ENCODE assay signal across 9 cellular contexts in genomic region chr13:45046445-45046844, GRCh38. TPM values are rescaled to one million over a fixed set of nuclear protein-coding genes. Genes with fewer than 3 reads are reported as not detected.
DNase-seq lines count a peak whose midpoint lies in the region; ATAC-seq and TF ChIP-seq lines count a peak whose summit lies in the region.
"Had no signal": no experiment of that assay in that cellular context is flagged by ENCODE, and none has a peak within 500 bp of the region (broad histone marks: within the 10 kb centered on the region; RNA-seq: fewer than 3 reads in every experiment).

No MANE protein-coding gene starts in this region.

- H3K27me3 Mint-ChIP-seq in activated T-cell treated with anti-CD3 and anti-CD28 coated beads, Interleukin-2, amount 50 U/mL, for 4 hours (ENCODE audit: low read depth) = peaks cover 20% of the 10 kb centered on the region
- peaks cover 12% of the 10 kb centered on the region for H3K27me3 Mint-ChIP-seq in activated T-helper 17 cell treated with anti-CD3 and anti-CD28 coated beads, Interleukin-2, amount 50 U/mL, for 72 hours
- H3K27me3 Mint-ChIP-seq in stimulated activated naive B cell treated with anti-CD40 and anti-IgM and Interleukin-4, amounts not matched to agents 10 μg/mL and 1 μg/mL and 100 μg/mL, for 72 hours = peaks cover 13 to 19% of the 10 kb centered on the region in 2 donors

- no peaks in the 10 kb centered on the region for H3K9me3 ChIP-seq in iPS-18a (ENCODE audit: control insufficient read depth, low read depth, low read length)

- whole genome bisulfite sequencing in lower leg skin, 2 donors = 76 to 77% methylated on average over 4 of the region's 4 CpGs

- H3K9me3 Mint-ChIP-seq in activated T-cell treated with anti-CD3 and anti-CD28 coated beads, Interleukin-2, amount 50 U/mL, for 4 hours = no peaks in the 10 kb centered on the region
- H3K9me3 Mint-ChIP-seq in activated T-helper 17 cell treated with anti-CD3 and anti-CD28 coated beads, Interleukin-2, amount 50 U/mL, for 72 hours = no peaks in the 10 kb centered on the region
- no peaks in the 10 kb centered on the region for H3K9me3 Mint-ChIP-seq in stimulated activated naive B cell treated with anti-CD40 and anti-IgM and Interleukin-4, amounts not matched to agents 10 μg/mL and 1 μg/mL and 100 μg/mL, for 72 hours

- H3K27ac Mint-ChIP-seq in activated T-helper 17 cell treated with anti-CD3 and anti-CD28 coated beads, Interleukin-2, amount 50 U/mL, for 72 hours = no peak overlapping the region
- no peak overlapping the region for H3K27ac Mint-ChIP-seq in stimulated activated naive B cell treated with anti-CD40 and anti-IgM and Interleukin-4, amounts not matched to agents 10 μg/mL and 1 μg/mL and 100 μg/mL, for 72 hours

- H3K4me1 Mint-ChIP-seq in activated T-cell treated with anti-CD3 and anti-CD28 coated beads, Interleukin-2, amount 50 U/mL, for 4 hours (ENCODE audit: low read depth) = peaks cover 12% of the 10 kb centered on the region
- H3K4me1 Mint-ChIP-seq in activated T-helper 17 cell treated with anti-CD3 and anti-CD28 coated beads, Interleukin-2, amount 50 U/mL, for 72 hours = peaks cover 13% of the 10 kb centered on the region
- peaks cover 18 to 23% of the 10 kb centered on the region in 2 donors for H3K4me1 Mint-ChIP-seq in stimulated activated naive B cell treated with anti-CD40 and anti-IgM and Interleukin-4, amounts not matched to agents 10 μg/mL and 1 μg/mL and 100 μg/mL, for 72 hours

- H3K36me3 Mint-ChIP-seq in activated T-cell treated with anti-CD3 and anti-CD28 coated beads, Interleukin-2, amount 50 U/mL, for 4 hours (ENCODE audit: insufficient read depth) = no peaks in the 10 kb centered on the region
- no peaks in the 10 kb centered on the region for H3K36me3 Mint-ChIP-seq in activated T-helper 17 cell treated with anti-CD3 and anti-CD28 coated beads, Interleukin-2, amount 50 U/mL, for 72 hours (ENCODE audit: low read depth)
- no peaks in the 10 kb centered on the region for H3K36me3 Mint-ChIP-seq in stimulated activated naive B cell treated with anti-CD40 and anti-IgM and Interleukin-4, amounts not matched to agents 10 μg/mL and 1 μg/mL and 100 μg/mL, for 72 hours

- H3K27me3 ChIP-seq in iPS-18a (ENCODE audit: control insufficient read depth, insufficient read depth, low read length) = no peaks in the 10 kb centered on the region

- peaks cover 4% of the 10 kb centered on the region for H3K4me1 ChIP-seq in iPS-18a (ENCODE audit: control insufficient read depth, low read depth, low read length)

- intact Hi-C loops in lower leg skin (cut with DNase I; ENCODE audit: low total_unique reads) = loop anchor here (10.0 kb wide), 1 partner anchor 258 kb away; no protein-coding TSS in a partner anchor

- no peak for DNase-seq in activated T-cell treated with anti-CD3 and anti-CD28 coated beads, Interleukin-2, amount 50 U/mL, for 4 hours
- no peak for DNase-seq in activated T-cell treated with anti-CD3 and anti-CD28 coated beads, Interleukin-2, amount 50 U/mL, for 48 hours
- no peak for DNase-seq in stimulated activated naive B cell treated with anti-CD40 and anti-IgM and Interleukin-4, amounts not matched to agents 10 μg/mL and 1 μg/mL and 100 μg/mL, for 72 hours
- DNase-seq in lower leg skin (ENCODE audit: low spot score in 2 of 2) (no peak), NCI-H69 (lab: John Stamatoyannopoulos, UW) (no peak)
- DNase-seq: NCI-H1092 had no signal

- no peak overlapping the region for H3K27ac ChIP-seq in iPS-18a (ENCODE audit: low read length)

- no peak for ATAC-seq in activated T-cell treated with anti-CD3 and anti-CD28 coated beads, Interleukin-2, amount 50 U/mL, for 4 hours
- ATAC-seq in activated T-helper 17 cell treated with anti-CD3 and anti-CD28 coated beads, Interleukin-2, amount 50 U/mL, for 72 hours (replicated peaks) = peak; percentile 28
- no peak for ATAC-seq in stimulated activated naive B cell treated with anti-CD40 and anti-IgM and Interleukin-4, amounts not matched to agents 10 μg/mL and 1 μg/mL and 100 μg/mL, for 72 hours (replicated peaks)
- no peak for ATAC-seq in HG03439 (IDR thresholded peaks at IDR 0.05; ENCODE audit: unreplicated experiment)

- no peak for TF ChIP-seq CTCF in lower leg skin (IDR thresholded peaks at IDR 0.05)

- H3K4me3 ChIP-seq in iPS-18a (ENCODE audit: low read length) (peak overlapping the region; percentile 80), lower leg skin (ENCODE audit: low read depth, poor library complexity, severe bottlenecking) (no peak overlapping the region)

- peak overlapping the region; percentile 77 for H3K4me3 Mint-ChIP-seq in activated T-cell treated with anti-CD3 and anti-CD28 coated beads, Interleukin-2, amount 50 U/mL, for 4 hours
- H3K4me3 Mint-ChIP-seq in activated T-helper 17 cell treated with anti-CD3 and anti-CD28 coated beads, Interleukin-2, amount 50 U/mL, for 72 hours = peak overlapping the region; percentile 78
- H3K4me3 Mint-ChIP-seq in stimulated activated naive B cell treated with anti-CD40 and anti-IgM and Interleukin-4, amounts not matched to agents 10 μg/mL and 1 μg/mL and 100 μg/mL, for 72 hours = peak overlapping the region; percentile 71 to 78

- no peaks in the 10 kb centered on the region for H3K36me3 ChIP-seq in iPS-18a (ENCODE audit: control insufficient read depth, low read depth, low read length)

- peak overlapping the region; percentile 29 for H3K9ac ChIP-seq in iPS-18a (ENCODE audit: low read length)

- TF ChIP-seq POLR2A in lower leg skin (IDR thresholded peaks at IDR 0.05) = no peak

RNA-seq across cellular contexts. Expression of gene GPALPP1, which starts 57.1 kb away (rescaled TPM):
- total RNA-seq in activated T-cell treated with anti-CD3 and anti-CD28 coated beads, Interleukin-2, amount 50 U/mL, for 4 hours = 10 to 100 TPM; 20.5 to 22.8 (median 21.9) TPM
- total RNA-seq in activated T-helper 17 cell treated with anti-CD3 and anti-CD28 coated beads, Interleukin-2, amount 50 U/mL, for 72 hours = 10 to 100 TPM; 20.9 to 26.0 TPM
- total RNA-seq in lower leg skin = 10 to 100 TPM; 18.3 to 29.6 (median 19.9) TPM

RNA-seq across cellular contexts. Expression of gene NUFIP1, which starts 57.2 kb away (rescaled TPM):
- total RNA-seq in activated T-cell treated with anti-CD3 and anti-CD28 coated beads, Interleukin-2, amount 50 U/mL, for 4 hours = 10 to 100 TPM; 15.7 to 16.3 (median 16.0) TPM
- total RNA-seq in activated T-helper 17 cell treated with anti-CD3 and anti-CD28 coated beads, Interleukin-2, amount 50 U/mL, for 72 hours = 1 to 10 TPM; 4.8 to 8.4 TPM
- total RNA-seq in lower leg skin = 1 to 10 TPM in 3 of 4 donors, under 1 TPM in 1; 0.88 to 4.0 (median 3.7) TPM
